ENCODE assay signal across 5 cellular contexts in genomic region chr7:85407401-85407800, GRCh38.
"Had no signal": no experiment of that assay in that cellular context is flagged by ENCODE, and none has a peak within 500 bp of the region (broad histone marks: within the 10 kb centered on the region; RNA-seq: fewer than 3 reads in every experiment).

No MANE protein-coding gene starts in this region.

- DNase-seq: H9, HCEC 1CT had no signal

- H2AFZ ChIP-seq: GM23338 had no signal

- H3K4me3 ChIP-seq: GM23338 had no signal

- H3K4me2 ChIP-seq: GM23338 had no signal

- H3K27ac ChIP-seq: HL-60 had no signal

- ATAC-seq: GM23338, HepG2 had no signal
